In genomic region chr19:5977222-5977784, GRCh38 we compare ENCODE assay signal across 8 cellular contexts. TPM values are rescaled to one million over a fixed set of nuclear protein-coding genes. Genes with fewer than 3 reads are reported as not detected.
A peak's percentile ranks its signal among the peaks of the same experiment; 100 is the strongest.
DNase-seq lines count a peak whose midpoint lies in the region; ATAC-seq and TF ChIP-seq lines count a peak whose summit lies in the region.

No MANE protein-coding gene starts in this region.

- H3K4me1 Mint-ChIP-seq in MCF 10A (ENCODE audit: insufficient read depth, unreplicated experiment) (peaks cover 27% of the 10 kb centered on the region), mesothelial cell of epicardium (peaks cover 37% of the 10 kb centered on the region)

- no peaks in the 10 kb centered on the region for H3K27me3 ChIP-seq in GM06990 (replicated peaks; ENCODE audit: control insufficient read depth, insufficient read depth, low read length)

- ATAC-seq in HG03432 (IDR thresholded peaks at IDR 0.05; ENCODE audit: unreplicated experiment), result peak; percentile 26
- no peak for ATAC-seq in HG03521 (IDR thresholded peaks at IDR 0.05; ENCODE audit: unreplicated experiment)

- intact Hi-C loops in MCF 10A (cut with micrococcal nuclease), result no loop called here

- POLR2A ChIA-PET in MCF 10A (lab: Yijun Ruan, JAX), result interaction anchor here (0.6 to 3.5 kb wide), 10 partner anchors 9 to 261 kb away, joined by 3 to 18 read pairs (median 4); partner anchors contain the start of genes NDUFA11 and VMAC

- no peak for DNase-seq in GM06990 (ENCODE audit: extremely low read depth, insufficient read length)
- no peak for DNase-seq in MCF 10A (ENCODE audit: unreplicated experiment)
- no peak for DNase-seq in mesothelial cell of epicardium (ENCODE audit: low spot score in 2 of 2, unreplicated experiment in 2 of 2)
- no peak for DNase-seq in SW 1271 (lab: John Stamatoyannopoulos, UW)
- DNase-seq in midbrain (lab: John Stamatoyannopoulos, UW), result no peak
- no peak for DNase-seq in activated CD4-positive, alpha-beta T cell treated with anti-CD3 and anti-CD28 coated beads for 1 hour

- BruUV-seq in MCF 10A (replicated peaks; lab: Mats Ljungman, UMichigan), result no TSS peak

- H3K9me3 Mint-ChIP-seq in MCF 10A (ENCODE audit: unreplicated experiment) (no peaks in the 10 kb centered on the region), mesothelial cell of epicardium (no peaks in the 10 kb centered on the region)

- TF ChIP-seq CTCF in GM06990 (IDR thresholded peaks at IDR 0.05; ENCODE audit: insufficient read depth, low read length, poor library complexity, severe bottlenecking), result no peak
- no peak for TF ChIP-seq CTCF in MCF 10A (IDR thresholded peaks at IDR 0.05; ENCODE audit: unreplicated experiment)
- TF ChIP-seq CTCF in mesothelial cell of epicardium (IDR thresholded peaks at IDR 0.05; ENCODE audit: unreplicated experiment), result no peak

- CTCF ChIA-PET in MCF 10A (lab: Yijun Ruan, JAX), result interaction anchor here (0.7 to 3.4 kb wide), 4 partner anchors 10 to 183 kb away, joined by 3 to 19 read pairs (median 11); no protein-coding TSS in a partner anchor

- peak overlapping the region; percentile 95 for H3K4me3 ChIP-seq in GM06990 (replicated peaks; ENCODE audit: low read depth, low read length)

- H3K36me3 Mint-ChIP-seq in MCF 10A (ENCODE audit: insufficient read depth, unreplicated experiment) (peaks cover 7% of the 10 kb centered on the region), mesothelial cell of epicardium (no peaks in the 10 kb centered on the region)

- peaks cover 7% of the 10 kb centered on the region for H3K36me3 ChIP-seq in GM06990 (ENCODE audit: control insufficient read depth, insufficient read depth, low read length)

- H3K4me3 Mint-ChIP-seq in MCF 10A (ENCODE audit: unreplicated experiment) (peak overlapping the region; percentile 89), mesothelial cell of epicardium (peak overlapping the region; percentile 97)

- H3K27me3 Mint-ChIP-seq in MCF 10A (ENCODE audit: insufficient read depth, unreplicated experiment), result no peaks in the 10 kb centered on the region
- no peaks in the 10 kb centered on the region for H3K27me3 Mint-ChIP-seq in mesothelial cell of epicardium (ENCODE audit: low read depth)

- peak overlapping the region; percentile 96 for H3K27ac Mint-ChIP-seq in MCF 10A (ENCODE audit: low read depth, unreplicated experiment)
- peak overlapping the region; percentile 98 for H3K27ac Mint-ChIP-seq in mesothelial cell of epicardium

RNA-seq across cellular contexts. Expression of gene RANBP3, which starts 0.6 kb away (rescaled TPM):
- total RNA-seq in MCF 10A (2022) (57.9 and 59.5 TPM in 2 replicates), mesothelial cell of epicardium (83.3 to 89.8 TPM (median 87.2 TPM) in 3 replicates)
